Comparison of ENCODE assay signal across 7 cellular contexts in the genomic region with DNA sequence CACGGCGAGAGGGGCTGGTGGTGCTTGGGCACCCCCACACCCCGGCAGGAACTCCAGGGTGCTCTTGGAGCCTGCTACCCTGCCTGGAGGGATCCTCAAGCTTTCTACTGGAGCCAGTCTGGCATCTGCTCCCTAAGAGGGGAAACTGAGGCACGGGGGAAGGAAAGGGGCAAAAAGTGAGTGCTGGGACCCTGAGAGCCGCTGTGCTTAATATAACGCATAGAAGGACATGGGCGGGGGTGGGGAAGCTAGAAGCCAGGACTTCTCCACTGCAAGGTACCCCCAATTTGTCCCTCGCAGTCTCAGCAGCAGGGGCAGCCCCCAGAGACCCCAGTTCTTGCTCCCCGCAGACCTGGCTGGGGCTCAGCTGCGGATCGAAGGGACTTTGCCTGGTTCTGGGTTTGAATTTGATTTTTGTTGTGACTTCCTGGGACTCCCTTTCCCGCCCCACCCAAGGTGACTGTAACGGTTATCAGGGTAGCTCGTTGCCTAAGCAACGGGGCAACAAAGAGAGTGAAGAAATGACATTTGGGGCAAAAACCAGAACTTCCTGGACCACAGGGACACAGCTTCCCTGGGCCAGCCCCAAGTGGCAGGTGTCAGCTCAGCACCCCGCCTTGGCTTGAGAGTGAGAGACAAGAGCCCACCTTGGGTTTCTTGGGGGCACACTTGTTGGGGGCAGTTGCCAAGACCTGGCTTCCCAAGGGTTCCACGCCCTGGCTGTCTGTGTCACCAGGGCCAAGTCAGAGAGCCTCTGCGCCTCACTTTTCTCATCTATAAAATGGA. TPM values are rescaled to one million over a fixed set of nuclear protein-coding genes. Genes with fewer than 3 reads are reported as not detected.
A peak's percentile ranks its signal among the peaks of the same experiment; 100 is the strongest.
DNase-seq lines count a peak whose midpoint lies in the region; ATAC-seq, FAIRE-seq and TF ChIP-seq lines count a peak whose summit lies in the region.

No MANE protein-coding gene starts in this region.

- H3K27ac Mint-ChIP-seq in T-helper 17 cell = peak overlapping the region; percentile 98

- ATAC-seq in T-helper 17 cell = peak; percentile 59
- peak; percentile 55 for ATAC-seq in K562
- peak; percentile 31; the same call in 2 of the 3 replicates for ATAC-seq in HepG2

- H3K36me3 ChIP-seq in K562 (ENCODE audit: control insufficient read depth, insufficient read depth, low read length) (peaks cover under 1% of the 10 kb centered on the region; the same call in 1 of the 3 replicates), HepG2 (replicated peaks in 1 of 2; ENCODE audit: control insufficient read depth in 1 of 2, insufficient read depth in 2 of 2, low read length in 2 of 2) (no peaks in the 10 kb centered on the region)

- CTCF ChIA-PET in K562 (lab: Yijun Ruan, JAX; ENCODE audit: low intra/inter-chr PET ratio) = no interaction called here
- CTCF ChIA-PET in HepG2 (lab: Yijun Ruan, JAX; ENCODE audit: low intra/inter-chr PET ratio, low total read pairs) = no interaction called here

- peak overlapping the region; percentile 91 for H2AFZ ChIP-seq in K562 (ENCODE audit: low read depth, low read length)
- H2AFZ ChIP-seq in HepG2 (ENCODE audit: low read length) = no peak overlapping the region

- in situ Hi-C loops in K562 (cut with MboI) = no loop called here
- in situ Hi-C loops in HepG2 (cut with HindIII; ENCODE audit: extremely low pct_ligation_motif_present, low pct_unique_long_range_greater_than_20kb) = no loop called here

- H3K4me2 ChIP-seq in K562 (ENCODE audit: insufficient read depth, low read length) (peak overlapping the region; percentile 83), HepG2 (ENCODE audit: low read depth, low read length) (peak overlapping the region; percentile 61)

- H3K4me1 ChIP-seq in K562 (replicated peaks in 1 of 2; ENCODE audit: control insufficient read depth in 2 of 2, insufficient read depth in 2 of 2, low read length in 2 of 2) = peaks cover 27 to 60% of the 10 kb centered on the region in 2 experiments
- H3K4me1 ChIP-seq in HepG2 (ENCODE audit: insufficient read depth, low read length) = peaks cover 10% of the 10 kb centered on the region

- POLR2A ChIA-PET in K562 (lab: Yijun Ruan, JAX) = interaction anchor here (0.6 to 4.9 kb wide), 14 partner anchors 9 to 183 kb away, joined by 3 to 27 read pairs (median 4); no protein-coding TSS in a partner anchor
- POLR2A ChIA-PET in HepG2 (lab: Yijun Ruan, JAX) = no interaction called here

- H3K27me3 ChIP-seq in K562 (ENCODE audit: control insufficient read depth in 2 of 2, insufficient read depth in 2 of 2, low read length in 2 of 2) (no peaks in the 10 kb centered on the region), HepG2 (ENCODE audit: control insufficient read depth in 1 of 2, insufficient read depth in 2 of 2, low read length in 2 of 2) (peaks cover 2 to 5% of the 10 kb centered on the region in 2 experiments; a peak in 2 of 5 replicates)

- no peak for TF ChIP-seq CTCF in HFF-Myc (IDR thresholded peaks at IDR 0.05; ENCODE audit: low read depth, low read length, missing control alignments)
- 0 out of 6 replicates have a peak, but pooled peaks of 1 of the 3 experiments have one; percentile 21 for TF ChIP-seq CTCF in K562 (IDR thresholded peaks at IDR 0.05 in 2 of 3, conservative IDR thresholded peaks at IDR 0.05 in 1 of 3; ENCODE audit: insufficient read depth in 2 of 3, low read depth in 1 of 3, low read length in 3 of 3)
- TF ChIP-seq CTCF in HepG2 (CRISPR knock-in tag; IDR thresholded peaks at IDR 0.05) = no peak

- TF ChIP-seq EP300 in K562 (IDR thresholded peaks at IDR 0.05; ENCODE audit: low read length) (no peak), HepG2 (IDR thresholded peaks at IDR 0.05; ENCODE audit: low read depth in 2 of 2, low read length in 2 of 2) (no peak), HepG2 (CRISPR knock-in tag; IDR thresholded peaks at IDR 0.05; ENCODE audit: borderline replicate concordance) (no peak)

- 2% methylated on average over 15 of the region's 18 CpGs for WGBS in K562 (ENCODE audit: insufficient coverage, low coverage, missing lambda C conversion rate)
- 43% methylated on average over 12 of the region's 18 CpGs for WGBS in HepG2 (ENCODE audit: low lambda C conversion rate)

- peak overlapping the region; percentile 99 for H3K4me3 Mint-ChIP-seq in T-helper 17 cell

- TF ChIP-seq RAD21 in K562 (CRISPR knock-in tag; conservative IDR thresholded peaks at IDR 0.05 in 1 of 2, IDR thresholded peaks at IDR 0.05 in 1 of 2) (no peak), HepG2 (CRISPR knock-in tag; IDR thresholded peaks at IDR 0.05) (no peak)

- BruUV-seq in K562 (replicated peaks; lab: Mats Ljungman, UMichigan) (TSS peak; percentile 92), HepG2 (replicated peaks; lab: Mats Ljungman, UMichigan) (TSS peak; percentile 85)

- intact Hi-C loops in K562 (cut with micrococcal nuclease) = no loop called here
- intact Hi-C loops in HepG2 (cut with micrococcal nuclease; ENCODE audit: unreplicated experiment) = no loop called here

- H3K9me1 ChIP-seq in K562 (ENCODE audit: control insufficient read depth, insufficient read depth, low read length) = no peaks in the 10 kb centered on the region

- peak; percentile 44; the same call in 1 of the 2 replicates for TF ChIP-seq POLR2A in K562 (conservative IDR thresholded peaks at IDR 0.05)
- TF ChIP-seq POLR2A in HepG2 (IDR thresholded peaks at IDR 0.05; ENCODE audit: insufficient read depth in 1 of 2, low read depth in 2 of 2, low read length in 2 of 2) = no peak

- peak overlapping the region; percentile 60 for H3K4me3 ChIP-seq in HFF-Myc (replicated peaks; ENCODE audit: low read depth, low read length)
- H3K4me3 ChIP-seq in K562 = peak overlapping the region; percentile 64
- H3K4me3 ChIP-seq in HepG2 (replicated peaks in 1 of 3; ENCODE audit: insufficient read depth in 1 of 3, low read depth in 2 of 3, low read length in 3 of 3) = peak overlapping the region; percentile 21 to 46 (median 45); a peak in 4 of 6 replicates

- H3K27ac ChIP-seq in K562 (ENCODE audit: extremely low read depth, low read depth, low read length) = peak overlapping the region; percentile 91
- H3K27ac ChIP-seq in HepG2 (ENCODE audit: extremely low read length, insufficient read depth, low read length) = no peak overlapping the region

- no peaks in the 10 kb centered on the region for H3K27me3 Mint-ChIP-seq in T-helper 17 cell

- peak overlapping the region; percentile 86 to 97 for H3K9ac ChIP-seq in K562 (ENCODE audit: insufficient read depth in 1 of 2, low read depth in 2 of 2, low read length in 2 of 2)
- peak overlapping the region; percentile 29; the same call in 1 of the 2 replicates for H3K9ac ChIP-seq in HepG2 (ENCODE audit: insufficient read depth, low read depth, low read length)

- H4K20me1 ChIP-seq in K562 (replicated peaks; ENCODE audit: control insufficient read depth, insufficient read depth, low read length) (0 out of 2 replicates have a peak, but pooled peaks cover 4% of the 10 kb centered on the region), HepG2 (ENCODE audit: insufficient read depth, low read length) (no peaks in the 10 kb centered on the region)

- H3K9me3 ChIP-seq in T-helper 17 cell (ENCODE audit: control insufficient read depth, low read length, poor library complexity, severe bottlenecking) (no peaks in the 10 kb centered on the region), K562 (replicated peaks; ENCODE audit: control insufficient read depth, insufficient read depth, low read depth, low read length) (no peaks in the 10 kb centered on the region), HepG2 (ENCODE audit: low read length) (no peaks in the 10 kb centered on the region)

- peaks cover 15% of the 10 kb centered on the region for H3K36me3 Mint-ChIP-seq in T-helper 17 cell (ENCODE audit: low read depth)

- DNase-seq in HFF-Myc (ENCODE audit: extremely low read depth, low read depth) = no peak
- peak; percentile 55 to 70 (median 66) for DNase-seq in T-helper 17 cell
- peak; percentile 51 to 89 (median 64) for DNase-seq in K562 (ENCODE audit: extremely low read depth in 1 of 4, low spot score in 3 of 4)
- DNase-seq in HepG2 (ENCODE audit: low spot score) = no peak
- DNase-seq in stimulated activated naive CD4-positive, alpha-beta T cell treated with Interleukin-2 at 50 U/mL for 16 hours (lab: John Stamatoyannopoulos, UW) = peak; percentile 68
- no peak for DNase-seq in hippocampal formation (lab: John Stamatoyannopoulos, UW)
- DNase-seq in dermis blood vessel endothelial cell = no peak

- FAIRE-seq in K562 (lab: Jason Lieb, UNC) = peak; percentile 74
- no peak for FAIRE-seq in HepG2 (lab: Jason Lieb, UNC)

- peaks cover 35% of the 10 kb centered on the region for H3K4me1 Mint-ChIP-seq in T-helper 17 cell

- peaks cover 55% of the 10 kb centered on the region for H3K79me2 ChIP-seq in K562 (ENCODE audit: control insufficient read depth, insufficient read depth, low read length)
- H3K79me2 ChIP-seq in HepG2 (ENCODE audit: insufficient read depth, low read length) = no peaks in the 10 kb centered on the region

RNA-seq across cellular contexts. Expression of a gene that starts 0.6 kb away (rescaled TPM):
- 1,000 to 10,000 TPM; 1,097 to 1,799 TPM for total RNA-seq in T-helper 17 cell
- total RNA-seq in K562 (2011; cell fraction: chromatin; rRNA removed; ENCODE audit: low replicate concordance) = 133 and 378 TPM in 2 replicates
- 188 and 218 TPM in 2 replicates for total RNA-seq in K562 (2011; cell fraction: nucleolus; rRNA removed)
- total RNA-seq in K562 (2011; cell fraction: nucleoplasm; rRNA removed) = 153 and 170 TPM in 2 replicates
- 31.1 and 34.2 TPM in 2 replicates for total RNA-seq in K562 (2014; rRNA removed)
- 8.3 and 10.0 TPM in 2 replicates for total RNA-seq in K562 (2014; rRNA removed; fragmentation: Illumina TruSeq; extraction: Trizol)
- total RNA-seq in K562 (2015; rRNA removed; fragmentation: Illumina TruSeq; extraction: Trizol) = 11.4 and 11.9 TPM in 2 replicates
- 58.2 and 68.9 TPM in 2 replicates for total RNA-seq in K562 (2021)
- 15.6 and 30.7 TPM in 2 replicates for polyA plus RNA-seq in K562 (2011; rRNA removed)
- 15.4 and 18.5 TPM in 2 replicates for polyA plus RNA-seq in K562 (2011; cell fraction: cytosol; rRNA removed)
- polyA plus RNA-seq in K562 (2011; cell fraction: nucleus; rRNA removed) = 97.7 and 167 TPM in 2 replicates
- 50.5 and 78.5 TPM in 2 replicates for polyA plus RNA-seq in K562 (2012)
- 32.2 and 45.4 TPM in 2 replicates for polyA plus RNA-seq in K562 (2014; fragmentation: Illumina TruSeq; extraction: Trizol)
- polyA plus RNA-seq in K562 (2014; fragmentation: Nextera tagmentation; extraction: Ambion mirVana) = 1 to 10 TPM; 2.5 to 3.1 TPM
- 28.2 and 35.7 TPM in 2 replicates for polyA plus RNA-seq in K562 (2014; rRNA removed)
- polyA minus RNA-seq in K562 (2011; rRNA and poly(A)+ RNA removed) = 22.6 and 23.8 TPM in 2 replicates
- polyA minus RNA-seq in K562 (2011; cell fraction: cytosol; rRNA and poly(A)+ RNA removed) = 20.7 and 23.5 TPM in 2 replicates
- polyA minus RNA-seq in K562 (2011; cell fraction: nucleus; rRNA and poly(A)+ RNA removed) = 38.5 and 43.3 TPM in 2 replicates
- total RNA-seq in HepG2 (2016; rRNA removed; fragmentation: Illumina TruSeq; extraction: Trizol) = 1.3 and 2.0 TPM in 2 replicates
- total RNA-seq in HepG2 (2016; cell fraction: cytosol; rRNA removed; fragmentation: Illumina TruSeq; extraction: Trizol; ENCODE audit: low read depth) = 0.40 and 0.44 TPM in 2 replicates
- total RNA-seq in HepG2 (2016; cell fraction: insoluble cytoplasmic fraction; rRNA removed; fragmentation: Illumina TruSeq; extraction: Trizol) = 0.91 and 2.6 TPM in 2 replicates
- total RNA-seq in HepG2 (2016; cell fraction: membrane; rRNA removed; fragmentation: Illumina TruSeq; extraction: Trizol) = 0.79 and 1.5 TPM in 2 replicates
- 3.3 and 3.7 TPM in 2 replicates for total RNA-seq in HepG2 (2016; cell fraction: nucleus; rRNA removed; fragmentation: Illumina TruSeq; extraction: Trizol)
- polyA plus RNA-seq in HepG2 (2011; rRNA removed) = 1.8 and 2.5 TPM in 2 replicates
- polyA plus RNA-seq in HepG2 (2011; cell fraction: cytosol; rRNA removed) = 1.4 and 1.8 TPM in 2 replicates
- 3.9 and 4.1 TPM in 2 replicates for polyA plus RNA-seq in HepG2 (2011; cell fraction: nucleus; rRNA removed)
- polyA plus RNA-seq in HepG2 (2012) = 1.7 and 2.4 TPM in 2 replicates
- polyA plus RNA-seq in HepG2 (2016; cell fraction: cytosol; fragmentation: Illumina TruSeq; extraction: Trizol; ENCODE audit: low read depth) = 0.36 and 0.60 TPM in 2 replicates
- polyA plus RNA-seq in HepG2 (2016; cell fraction: insoluble cytoplasmic fraction; fragmentation: Illumina TruSeq; extraction: Trizol; ENCODE audit: low read depth) = 0.71 and 0.82 TPM in 2 replicates
- 0.50 and 0.76 TPM in 2 replicates for polyA plus RNA-seq in HepG2 (2016; cell fraction: membrane; fragmentation: Illumina TruSeq; extraction: Trizol; ENCODE audit: low read depth)
- 3.5 and 7.3 TPM in 2 replicates for polyA plus RNA-seq in HepG2 (2016; cell fraction: nucleus; fragmentation: Illumina TruSeq; extraction: Trizol; ENCODE audit: insufficient read depth, low read depth)
- 4.6 and 72.7 TPM in 2 replicates for polyA minus RNA-seq in HepG2 (2011; rRNA and poly(A)+ RNA removed; ENCODE audit: low replicate concordance)
- polyA minus RNA-seq in HepG2 (2011; cell fraction: cytosol; rRNA and poly(A)+ RNA removed) = 1.7 and 2.8 TPM in 2 replicates
- polyA minus RNA-seq in HepG2 (2011; cell fraction: nucleus; rRNA and poly(A)+ RNA removed) = 1.6 and 1.8 TPM in 2 replicates
- 5.3 and 12.7 TPM in 2 replicates for total RNA-seq in dermis blood vessel endothelial cell

RNA-seq across cellular contexts. Expression of a gene that starts 37.3 kb away (rescaled TPM):
- total RNA-seq in T-helper 17 cell (100 to 1,000 TPM; 276 to 284 TPM), K562 (2014; rRNA removed) (239 and 284 TPM in 2 replicates), K562 (2014; rRNA removed; fragmentation: Illumina TruSeq; extraction: Trizol) (75.4 and 90.3 TPM in 2 replicates), K562 (2015; rRNA removed; fragmentation: Illumina TruSeq; extraction: Trizol) (163 and 166 TPM in 2 replicates), K562 (2021) (244 and 249 TPM in 2 replicates), HepG2 (2016; rRNA removed; fragmentation: Illumina TruSeq; extraction: Trizol) (90.4 and 98.1 TPM in 2 replicates), dermis blood vessel endothelial cell (104 and 123 TPM in 2 replicates)
- 212 and 603 TPM in 2 replicates for total RNA-seq in K562 (2011; cell fraction: chromatin; rRNA removed; ENCODE audit: low replicate concordance)
- 468 and 513 TPM in 2 replicates for total RNA-seq in K562 (2011; cell fraction: nucleolus; rRNA removed)
- total RNA-seq in K562 (2011; cell fraction: nucleoplasm; rRNA removed) = 227 and 308 TPM in 2 replicates
- polyA plus RNA-seq in K562 (2011; rRNA removed) (120 and 136 TPM in 2 replicates), K562 (2014; fragmentation: Illumina TruSeq; extraction: Trizol) (140 and 177 TPM in 2 replicates), K562 (2014; fragmentation: Nextera tagmentation; extraction: Ambion mirVana) (100 to 1,000 TPM; 188 to 230 TPM), K562 (2014; rRNA removed) (239 and 250 TPM in 2 replicates), HepG2 (2011; rRNA removed) (34.6 and 37.1 TPM in 2 replicates)
- 104 and 196 TPM in 2 replicates for polyA plus RNA-seq in K562 (2011; cell fraction: cytosol; rRNA removed)
- polyA plus RNA-seq in K562 (2011; cell fraction: nucleus; rRNA removed) = 938 and 1,011 TPM in 2 replicates
- polyA plus RNA-seq in K562 (2012) = 261 and 285 TPM in 2 replicates
- polyA minus RNA-seq in K562 (2011; rRNA and poly(A)+ RNA removed) = 62.7 and 99.1 TPM in 2 replicates
- polyA minus RNA-seq in K562 (2011; cell fraction: cytosol; rRNA and poly(A)+ RNA removed) = 83.0 and 99.1 TPM in 2 replicates
- 152 and 185 TPM in 2 replicates for polyA minus RNA-seq in K562 (2011; cell fraction: nucleus; rRNA and poly(A)+ RNA removed)
- total RNA-seq in HepG2 (2016; cell fraction: cytosol; rRNA removed; fragmentation: Illumina TruSeq; extraction: Trizol; ENCODE audit: low read depth) = 41.5 and 49.2 TPM in 2 replicates
- 93.0 and 97.0 TPM in 2 replicates for total RNA-seq in HepG2 (2016; cell fraction: insoluble cytoplasmic fraction; rRNA removed; fragmentation: Illumina TruSeq; extraction: Trizol)
- 38.7 and 40.2 TPM in 2 replicates for total RNA-seq in HepG2 (2016; cell fraction: membrane; rRNA removed; fragmentation: Illumina TruSeq; extraction: Trizol)
- 72.8 and 77.3 TPM in 2 replicates for total RNA-seq in HepG2 (2016; cell fraction: nucleus; rRNA removed; fragmentation: Illumina TruSeq; extraction: Trizol)
- 16.5 and 25.4 TPM in 2 replicates for polyA plus RNA-seq in HepG2 (2011; cell fraction: cytosol; rRNA removed)
- 252 and 355 TPM in 2 replicates for polyA plus RNA-seq in HepG2 (2011; cell fraction: nucleus; rRNA removed)
- polyA plus RNA-seq in HepG2 (2012) = 27.4 and 34.2 TPM in 2 replicates
- 31.0 and 31.5 TPM in 2 replicates for polyA plus RNA-seq in HepG2 (2016; cell fraction: cytosol; fragmentation: Illumina TruSeq; extraction: Trizol; ENCODE audit: low read depth)
- polyA plus RNA-seq in HepG2 (2016; cell fraction: insoluble cytoplasmic fraction; fragmentation: Illumina TruSeq; extraction: Trizol; ENCODE audit: low read depth) = 92.8 and 92.9 TPM in 2 replicates
- polyA plus RNA-seq in HepG2 (2016; cell fraction: membrane; fragmentation: Illumina TruSeq; extraction: Trizol; ENCODE audit: low read depth) = 27.7 and 29.4 TPM in 2 replicates
- polyA plus RNA-seq in HepG2 (2016; cell fraction: nucleus; fragmentation: Illumina TruSeq; extraction: Trizol; ENCODE audit: insufficient read depth, low read depth) = 163 and 168 TPM in 2 replicates
- polyA minus RNA-seq in HepG2 (2011; rRNA and poly(A)+ RNA removed; ENCODE audit: low replicate concordance) = 45.0 and 198 TPM in 2 replicates
- polyA minus RNA-seq in HepG2 (2011; cell fraction: cytosol; rRNA and poly(A)+ RNA removed) = 8.9 and 15.4 TPM in 2 replicates
- polyA minus RNA-seq in HepG2 (2011; cell fraction: nucleus; rRNA and poly(A)+ RNA removed) = 33.9 and 40.9 TPM in 2 replicates

RNA-seq across cellular contexts. Expression of a gene that starts 51.2 kb away (rescaled TPM):
- total RNA-seq in T-helper 17 cell (100 to 1,000 TPM; 163 to 202 TPM), K562 (2014; rRNA removed) (108 and 133 TPM in 2 replicates), K562 (2014; rRNA removed; fragmentation: Illumina TruSeq; extraction: Trizol) (25.8 and 37.3 TPM in 2 replicates), K562 (2015; rRNA removed; fragmentation: Illumina TruSeq; extraction: Trizol) (75.0 and 80.6 TPM in 2 replicates), K562 (2021) (222 and 228 TPM in 2 replicates), HepG2 (2016; rRNA removed; fragmentation: Illumina TruSeq; extraction: Trizol) (46.5 and 54.5 TPM in 2 replicates), dermis blood vessel endothelial cell (282 and 439 TPM in 2 replicates)
- 22.5 and 89.0 TPM in 2 replicates for total RNA-seq in K562 (2011; cell fraction: chromatin; rRNA removed; ENCODE audit: low replicate concordance)
- total RNA-seq in K562 (2011; cell fraction: nucleolus; rRNA removed) = 76.9 and 79.6 TPM in 2 replicates
- total RNA-seq in K562 (2011; cell fraction: nucleoplasm; rRNA removed) = 33.7 and 45.6 TPM in 2 replicates
- polyA plus RNA-seq in K562 (2011; rRNA removed) (52.1 and 63.7 TPM in 2 replicates), K562 (2014; fragmentation: Illumina TruSeq; extraction: Trizol) (77.5 and 97.5 TPM in 2 replicates), K562 (2014; fragmentation: Nextera tagmentation; extraction: Ambion mirVana) (under 1 TPM; 0.30 to 0.57 TPM), K562 (2014; rRNA removed) (97.3 and 108 TPM in 2 replicates), HepG2 (2011; rRNA removed) (45.7 and 48.2 TPM in 2 replicates)
- 66.1 and 116 TPM in 2 replicates for polyA plus RNA-seq in K562 (2011; cell fraction: cytosol; rRNA removed)
- 105 and 144 TPM in 2 replicates for polyA plus RNA-seq in K562 (2011; cell fraction: nucleus; rRNA removed)
- polyA plus RNA-seq in K562 (2012) = 160 and 186 TPM in 2 replicates
- polyA minus RNA-seq in K562 (2011; rRNA and poly(A)+ RNA removed) = 37.3 and 59.9 TPM in 2 replicates
- polyA minus RNA-seq in K562 (2011; cell fraction: cytosol; rRNA and poly(A)+ RNA removed) = 93.0 and 105 TPM in 2 replicates
- polyA minus RNA-seq in K562 (2011; cell fraction: nucleus; rRNA and poly(A)+ RNA removed) = 25.6 and 39.1 TPM in 2 replicates
- 74.4 and 78.2 TPM in 2 replicates for total RNA-seq in HepG2 (2016; cell fraction: cytosol; rRNA removed; fragmentation: Illumina TruSeq; extraction: Trizol; ENCODE audit: low read depth)
- 36.1 and 53.0 TPM in 2 replicates for total RNA-seq in HepG2 (2016; cell fraction: insoluble cytoplasmic fraction; rRNA removed; fragmentation: Illumina TruSeq; extraction: Trizol)
- total RNA-seq in HepG2 (2016; cell fraction: membrane; rRNA removed; fragmentation: Illumina TruSeq; extraction: Trizol) = 120 and 131 TPM in 2 replicates
- 29.1 and 29.6 TPM in 2 replicates for total RNA-seq in HepG2 (2016; cell fraction: nucleus; rRNA removed; fragmentation: Illumina TruSeq; extraction: Trizol)
- polyA plus RNA-seq in HepG2 (2011; cell fraction: cytosol; rRNA removed) = 48.8 and 73.1 TPM in 2 replicates
- 78.9 and 92.6 TPM in 2 replicates for polyA plus RNA-seq in HepG2 (2011; cell fraction: nucleus; rRNA removed)
- polyA plus RNA-seq in HepG2 (2012) = 40.5 and 49.8 TPM in 2 replicates
- 89.7 and 95.6 TPM in 2 replicates for polyA plus RNA-seq in HepG2 (2016; cell fraction: cytosol; fragmentation: Illumina TruSeq; extraction: Trizol; ENCODE audit: low read depth)
- polyA plus RNA-seq in HepG2 (2016; cell fraction: insoluble cytoplasmic fraction; fragmentation: Illumina TruSeq; extraction: Trizol; ENCODE audit: low read depth) = 45.9 and 57.2 TPM in 2 replicates
- 121 and 146 TPM in 2 replicates for polyA plus RNA-seq in HepG2 (2016; cell fraction: membrane; fragmentation: Illumina TruSeq; extraction: Trizol; ENCODE audit: low read depth)
- polyA plus RNA-seq in HepG2 (2016; cell fraction: nucleus; fragmentation: Illumina TruSeq; extraction: Trizol; ENCODE audit: insufficient read depth, low read depth) = 61.0 and 63.7 TPM in 2 replicates
- polyA minus RNA-seq in HepG2 (2011; rRNA and poly(A)+ RNA removed; ENCODE audit: low replicate concordance) = 114 and 142 TPM in 2 replicates
- 48.8 and 53.1 TPM in 2 replicates for polyA minus RNA-seq in HepG2 (2011; cell fraction: cytosol; rRNA and poly(A)+ RNA removed)
- 13.8 and 17.4 TPM in 2 replicates for polyA minus RNA-seq in HepG2 (2011; cell fraction: nucleus; rRNA and poly(A)+ RNA removed)

Comparison
In these comparisons a context has a peak if more than half of its experiments do, and no peak if none do; other contexts are left out.
1. DNase-seq: peak in T-helper 17 cell (3 of 3), K562 (4 of 4) and stimulated activated naive CD4-positive, alpha-beta T cell treated with Interleukin-2 at 50 U/mL for 16 hours (single experiment); none in HFF-Myc (single experiment), HepG2 (single experiment), hippocampal formation (0 of 2) and dermis blood vessel endothelial cell (single experiment).
2. Peak in every context shown above with its lines, with median percentiles within 50 percentile points of each other: H3K4me3 ChIP-seq and ATAC-seq.